ENCODE assay signal across 18 cellular contexts in the genomic region with DNA sequence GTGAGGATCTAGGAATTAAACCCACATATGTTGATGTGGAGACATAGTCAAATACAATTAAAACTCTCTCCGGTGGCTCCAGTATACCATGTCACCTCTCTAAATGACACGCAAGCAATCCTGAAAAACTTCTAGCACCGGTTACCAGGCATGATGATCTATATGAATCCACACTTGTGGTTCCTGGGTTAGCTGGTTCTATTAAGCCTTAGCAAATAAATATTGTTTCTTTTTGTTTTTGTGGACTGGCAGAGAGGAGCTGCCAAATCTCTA.
DNase-seq lines count a peak whose midpoint lies in the region; ATAC-seq and TF ChIP-seq lines count a peak whose summit lies in the region.
"Had no signal": no experiment of that assay in that cellular context is flagged by ENCODE, and none has a peak within 500 bp of the region (broad histone marks: within the 10 kb centered on the region; RNA-seq: fewer than 3 reads in every experiment).

No MANE protein-coding gene starts in this region.

- 68 to 79% methylated on average over 3 of the region's 3 CpGs for WGBS in sigmoid colon, 2 donors

- TF ChIP-seq CTCF in activated B cell treated with CpG ODN at 0.5 μM for 24 hours (IDR thresholded peaks at IDR 0.05): no peak
- TF ChIP-seq CTCF in sigmoid colon (IDR thresholded peaks at IDR 0.05): no peak

- TF ChIP-seq EP300 in sigmoid colon (IDR thresholded peaks at IDR 0.05): no peak

- CTCF ChIA-PET in activated CD4-positive, alpha-beta T cell treated with anti-CD3 and anti-CD28 coated beads for 36 hours (lab: Charles Lee): no interaction called here
- CTCF ChIA-PET in activated B cell treated with CpG ODN at 0.5 μM for 24 hours (lab: Charles Lee): no interaction called here

- no peak overlapping the region for H3K4me3 Mint-ChIP-seq in activated CD4-positive, alpha-beta T cell treated with anti-CD3 and anti-CD28 coated beads for 36 hours
- H3K4me3 Mint-ChIP-seq in activated B cell treated with CpG ODN at 0.5 μM for 24 hours: peak overlapping the region; percentile 16
- no peak overlapping the region for H3K4me3 Mint-ChIP-seq in stimulated activated effector memory CD8-positive, alpha-beta T cell treated with anti-CD3 and anti-CD28 coated beads, Interleukin-12 subunit alpha, Interleukin-12 subunit beta, amount 100 ng/mL, for 72 hours
- H3K4me3 Mint-ChIP-seq in stimulated activated naive CD8-positive, alpha-beta T cell treated with anti-CD3 and anti-CD28 coated beads, Interleukin-15, Interleukin-2, amounts not matched to agents 100 ng/mL and 50 ng/mL, for 24 hours: no peak overlapping the region
- H3K4me3 Mint-ChIP-seq: CD14-positive monocyte; CD4-positive, alpha-beta memory T cell; GM23338 had no signal

- no peaks in the 10 kb centered on the region for H3K9me3 ChIP-seq in sigmoid colon
- H3K9me3 ChIP-seq: A549 had no signal

- intact Hi-C loops in activated CD4-positive, alpha-beta T cell treated with anti-CD3 and anti-CD28 coated beads for 36 hours (cut with DNase I, micrococcal nuclease): no loop called here
- intact Hi-C loops in activated B cell treated with CpG ODN at 0.5 μM for 24 hours (cut with micrococcal nuclease): loop anchor here (2.0 to 5.0 kb wide), 2 partner anchors 95 to 106 kb away; no protein-coding TSS in a partner anchor
- intact Hi-C loops in sigmoid colon (cut with DNase I): no loop called here
- intact Hi-C loops in head of caudate nucleus (cut with DNase I): no loop called here

- H3K4me3 ChIP-seq in sigmoid colon: no peak overlapping the region
- H3K4me3 ChIP-seq: A549, GM23338 had no signal

- no peak for DNase-seq in activated CD4-positive, alpha-beta T cell treated with anti-CD3 and anti-CD28 coated beads for 36 hours
- no peak for DNase-seq in activated CD4-positive, alpha-beta T cell treated with anti-CD3 and anti-CD28 coated beads for 48 hours
- DNase-seq in activated B cell treated with CpG ODN at 0.5 μM for 24 hours (no peak), sigmoid colon (no peak), head of caudate nucleus (no peak), NCI-H187 treated with DMSO at 0.1 percent for 48 hours (lab: John Stamatoyannopoulos, UW) (no peak)
- no peak for DNase-seq in stimulated activated effector memory CD8-positive, alpha-beta T cell treated with anti-CD3 and anti-CD28 coated beads, Interleukin-12 subunit alpha, Interleukin-12 subunit beta, amount 100 ng/mL, for 72 hours (ENCODE audit: low spot score in 2 of 2)
- DNase-seq: AML-193; CD4-positive, alpha-beta memory T cell; DMS153; DMS79; GF-D8 had no signal

- H3K27ac Mint-ChIP-seq in activated CD4-positive, alpha-beta T cell treated with anti-CD3 and anti-CD28 coated beads for 36 hours: no peak overlapping the region
- H3K27ac Mint-ChIP-seq in activated B cell treated with CpG ODN at 0.5 μM for 24 hours: peak overlapping the region; percentile 76
- peak overlapping the region; percentile 26 for H3K27ac Mint-ChIP-seq in stimulated activated effector memory CD8-positive, alpha-beta T cell treated with anti-CD3 and anti-CD28 coated beads, Interleukin-12 subunit alpha, Interleukin-12 subunit beta, amount 100 ng/mL, for 72 hours
- peak overlapping the region; percentile 38 for H3K27ac Mint-ChIP-seq in stimulated activated naive CD8-positive, alpha-beta T cell treated with anti-CD3 and anti-CD28 coated beads, Interleukin-15, Interleukin-2, amounts not matched to agents 100 ng/mL and 50 ng/mL, for 24 hours
- H3K27ac Mint-ChIP-seq: CD4-positive, alpha-beta memory T cell; GM23338 had no signal

- H3K4me1 Mint-ChIP-seq in activated CD4-positive, alpha-beta T cell treated with anti-CD3 and anti-CD28 coated beads for 36 hours: peaks cover 3% of the 10 kb centered on the region
- H3K4me1 Mint-ChIP-seq in activated B cell treated with CpG ODN at 0.5 μM for 24 hours: peaks cover 19% of the 10 kb centered on the region
- H3K4me1 Mint-ChIP-seq in stimulated activated effector memory CD8-positive, alpha-beta T cell treated with anti-CD3 and anti-CD28 coated beads, Interleukin-12 subunit alpha, Interleukin-12 subunit beta, amount 100 ng/mL, for 72 hours: no peaks in the 10 kb centered on the region
- H3K4me1 Mint-ChIP-seq in stimulated activated naive CD8-positive, alpha-beta T cell treated with anti-CD3 and anti-CD28 coated beads, Interleukin-15, Interleukin-2, amounts not matched to agents 100 ng/mL and 50 ng/mL, for 24 hours (ENCODE audit: low read depth): peaks cover 12% of the 10 kb centered on the region
- H3K4me1 Mint-ChIP-seq: CD4-positive, alpha-beta memory T cell had no signal

- H3K9me3 Mint-ChIP-seq in activated CD4-positive, alpha-beta T cell treated with anti-CD3 and anti-CD28 coated beads for 36 hours (ENCODE audit: low read depth): no peaks in the 10 kb centered on the region
- no peaks in the 10 kb centered on the region for H3K9me3 Mint-ChIP-seq in activated B cell treated with CpG ODN at 0.5 μM for 24 hours
- H3K9me3 Mint-ChIP-seq in stimulated activated effector memory CD8-positive, alpha-beta T cell treated with anti-CD3 and anti-CD28 coated beads, Interleukin-12 subunit alpha, Interleukin-12 subunit beta, amount 100 ng/mL, for 72 hours: no peaks in the 10 kb centered on the region
- H3K9me3 Mint-ChIP-seq in stimulated activated naive CD8-positive, alpha-beta T cell treated with anti-CD3 and anti-CD28 coated beads, Interleukin-15, Interleukin-2, amounts not matched to agents 100 ng/mL and 50 ng/mL, for 24 hours: no peaks in the 10 kb centered on the region
- H3K9me3 Mint-ChIP-seq: CD14-positive monocyte, GM23338 had no signal

- no peaks in the 10 kb centered on the region for H3K27me3 ChIP-seq in sigmoid colon

- H3K36me3 ChIP-seq in sigmoid colon: no peaks in the 10 kb centered on the region

- POLR2A ChIA-PET in activated CD4-positive, alpha-beta T cell treated with anti-CD3 and anti-CD28 coated beads for 36 hours (lab: Charles Lee): no interaction called here
- POLR2A ChIA-PET in activated B cell treated with CpG ODN at 0.5 μM for 24 hours (lab: Charles Lee): interaction anchor here (0.6 to 1.1 kb wide), 2 partner anchors 12 to 105 kb away, joined by 3 to 4 read pairs; a partner anchor contains a TSS

- ATAC-seq in activated CD4-positive, alpha-beta T cell treated with anti-CD3 and anti-CD28 coated beads for 36 hours: peak; percentile 49
- no peak for ATAC-seq in activated B cell treated with CpG ODN at 0.5 μM for 24 hours (ENCODE audit: low read depth)
- peak; percentile 55 for ATAC-seq in stimulated activated effector memory CD8-positive, alpha-beta T cell treated with anti-CD3 and anti-CD28 coated beads, Interleukin-12 subunit alpha, Interleukin-12 subunit beta, amount 100 ng/mL, for 72 hours

- no peaks in the 10 kb centered on the region for H3K36me3 Mint-ChIP-seq in activated CD4-positive, alpha-beta T cell treated with anti-CD3 and anti-CD28 coated beads for 36 hours (ENCODE audit: low read depth)
- H3K36me3 Mint-ChIP-seq in activated B cell treated with CpG ODN at 0.5 μM for 24 hours (ENCODE audit: low read depth): no peaks in the 10 kb centered on the region
- H3K36me3 Mint-ChIP-seq in stimulated activated effector memory CD8-positive, alpha-beta T cell treated with anti-CD3 and anti-CD28 coated beads, Interleukin-12 subunit alpha, Interleukin-12 subunit beta, amount 100 ng/mL, for 72 hours: no peaks in the 10 kb centered on the region
- no peaks in the 10 kb centered on the region for H3K36me3 Mint-ChIP-seq in stimulated activated naive CD8-positive, alpha-beta T cell treated with anti-CD3 and anti-CD28 coated beads, Interleukin-15, Interleukin-2, amounts not matched to agents 100 ng/mL and 50 ng/mL, for 24 hours (ENCODE audit: low read depth)
- H3K36me3 Mint-ChIP-seq: CD14-positive monocyte; CD4-positive, alpha-beta memory T cell had no signal

- peaks cover 5% of the 10 kb centered on the region for H3K27me3 Mint-ChIP-seq in activated CD4-positive, alpha-beta T cell treated with anti-CD3 and anti-CD28 coated beads for 36 hours
- peaks cover under 1% of the 10 kb centered on the region for H3K27me3 Mint-ChIP-seq in activated B cell treated with CpG ODN at 0.5 μM for 24 hours
- peaks cover 15% of the 10 kb centered on the region for H3K27me3 Mint-ChIP-seq in stimulated activated naive CD8-positive, alpha-beta T cell treated with anti-CD3 and anti-CD28 coated beads, Interleukin-15, Interleukin-2, amounts not matched to agents 100 ng/mL and 50 ng/mL, for 24 hours

- no peak for TF ChIP-seq POLR2A in sigmoid colon (IDR thresholded peaks at IDR 0.05)

- no peak overlapping the region for H3K27ac ChIP-seq in sigmoid colon
- H3K27ac ChIP-seq: 22Rv1, A549, HL-60 had no signal

- H3K4me1 ChIP-seq in sigmoid colon: no peaks in the 10 kb centered on the region
- H3K4me1 ChIP-seq: A549 had no signal
